Comparison of ENCODE assay signal across 32 cellular contexts in genomic region chr3:191280111-191280510, GRCh38. TPM values are rescaled to one million over a fixed set of nuclear protein-coding genes. Genes with fewer than 3 reads are reported as not detected.
"Had no signal": no experiment of that assay in that cellular context is flagged by ENCODE, and none has a peak within 500 bp of the region (broad histone marks: within the 10 kb centered on the region; RNA-seq: fewer than 3 reads in every experiment).

No MANE protein-coding gene starts in this region.

- H3K4me1 Mint-ChIP-seq: endodermal cell; naive thymus-derived CD4-positive, alpha-beta T cell; stimulated activated effector memory CD8-positive, alpha-beta T cell treated with anti-CD3 and anti-CD28 coated beads, Interleukin-12 subunit alpha, Interleukin-12 subunit beta, amount 100 ng/mL, for 72 hours had no signal

- H3K27ac Mint-ChIP-seq: dendritic cell treated with granulocyte-macrophage colony-stimulating factor and Interleukin-4, amounts not matched to agents 40 ng/mL and 50 ng/mL, for 4 days; endodermal cell; naive thymus-derived CD4-positive, alpha-beta T cell; nephron; stimulated activated effector memory CD8-positive, alpha-beta T cell treated with anti-CD3 and anti-CD28 coated beads, Interleukin-12 subunit alpha, Interleukin-12 subunit beta, amount 100 ng/mL, for 72 hours had no signal

- H3K36me3 Mint-ChIP-seq: naive thymus-derived CD4-positive, alpha-beta T cell; stimulated activated effector memory CD8-positive, alpha-beta T cell treated with anti-CD3 and anti-CD28 coated beads, Interleukin-12 subunit alpha, Interleukin-12 subunit beta, amount 100 ng/mL, for 72 hours had no signal

- ATAC-seq: esophagus mucosa; gastrocnemius medialis; heart left ventricle; naive thymus-derived CD4-positive, alpha-beta T cell; psoas muscle; right cardiac atrium; stimulated activated effector memory CD8-positive, alpha-beta T cell treated with anti-CD3 and anti-CD28 coated beads, Interleukin-12 subunit alpha, Interleukin-12 subunit beta, amount 100 ng/mL, for 72 hours had no signal

- H3K9me3 ChIP-seq: gastrocnemius medialis, heart left ventricle, ovary, psoas muscle, sigmoid colon, stomach, thyroid gland, vagina had no signal

- H3K4me3 Mint-ChIP-seq: dendritic cell treated with granulocyte-macrophage colony-stimulating factor and Interleukin-4, amounts not matched to agents 40 ng/mL and 50 ng/mL, for 4 days; endodermal cell; naive thymus-derived CD4-positive, alpha-beta T cell; nephron; stimulated activated effector memory CD8-positive, alpha-beta T cell treated with anti-CD3 and anti-CD28 coated beads, Interleukin-12 subunit alpha, Interleukin-12 subunit beta, amount 100 ng/mL, for 72 hours had no signal

- H3K4me2 ChIP-seq: hepatocyte had no signal

- H3K27me3 Mint-ChIP-seq: naive thymus-derived CD4-positive, alpha-beta T cell had no signal

- H3K4me3 ChIP-seq: gastrocnemius medialis, heart left ventricle, hepatocyte, lung, ovary, psoas muscle, sigmoid colon, stomach, thyroid gland, vagina had no signal

- H3K9me3 Mint-ChIP-seq: dendritic cell treated with granulocyte-macrophage colony-stimulating factor and Interleukin-4, amounts not matched to agents 40 ng/mL and 50 ng/mL, for 4 days; endodermal cell; nephron; stimulated activated effector memory CD8-positive, alpha-beta T cell treated with anti-CD3 and anti-CD28 coated beads, Interleukin-12 subunit alpha, Interleukin-12 subunit beta, amount 100 ng/mL, for 72 hours had no signal

- DNase-seq: effector CD8-positive, alpha-beta T cell; endodermal cell; foreskin fibroblast; gastrocnemius medialis; heart left ventricle; kidney; mesenchymal stem cell; midbrain; naive thymus-derived CD4-positive, alpha-beta T cell; occipital lobe; ovary; posterior cingulate gyrus; psoas muscle; right cardiac atrium; sigmoid colon; stimulated activated CD4-positive, alpha-beta T cell treated with anti-CD3 and anti-CD28 coated beads, Interleukin-2, amount 100 ng/mL, for 24 hours; stimulated activated CD4-positive, alpha-beta T cell treated with anti-CD3 and anti-CD28 coated beads, Interleukin-4, amount 100 ng/mL, for 24 hours; stimulated activated naive CD4-positive, alpha-beta T cell treated with Interleukin-2 at 50 U/mL for 16 hours; stomach; thyroid gland; trophoblast cell had no signal

- H3K36me3 ChIP-seq: gastrocnemius medialis, heart left ventricle, ovary, sigmoid colon, stomach, thyroid gland, vagina had no signal

- H3K4me1 ChIP-seq: gastrocnemius medialis, heart left ventricle, psoas muscle, sigmoid colon, stomach, thyroid gland had no signal

- H3K79me2 ChIP-seq: hepatocyte had no signal

- H2AFZ ChIP-seq: hepatocyte had no signal

- H3K27me3 ChIP-seq: gastrocnemius medialis, heart left ventricle, hepatocyte, ovary, sigmoid colon, stomach, thyroid gland, vagina had no signal

- H3K27ac ChIP-seq: epithelial cell of prostate, gastrocnemius medialis, heart left ventricle, hepatocyte, ovary, psoas muscle, sigmoid colon, stomach, thyroid gland, vagina had no signal

RNA-seq across cellular contexts. Expression of gene UTS2B, which starts 50.2 kb away (rescaled TPM):
- total RNA-seq: esophagus mucosa, gastrocnemius medialis, liver, skeletal muscle tissue, stomach, temporal lobe had no signal
- polyA plus RNA-seq: naive thymus-derived CD4-positive, alpha-beta T cell had no signal
